Comparison of ENCODE assay signal across 34 cellular contexts in the genomic region with DNA sequence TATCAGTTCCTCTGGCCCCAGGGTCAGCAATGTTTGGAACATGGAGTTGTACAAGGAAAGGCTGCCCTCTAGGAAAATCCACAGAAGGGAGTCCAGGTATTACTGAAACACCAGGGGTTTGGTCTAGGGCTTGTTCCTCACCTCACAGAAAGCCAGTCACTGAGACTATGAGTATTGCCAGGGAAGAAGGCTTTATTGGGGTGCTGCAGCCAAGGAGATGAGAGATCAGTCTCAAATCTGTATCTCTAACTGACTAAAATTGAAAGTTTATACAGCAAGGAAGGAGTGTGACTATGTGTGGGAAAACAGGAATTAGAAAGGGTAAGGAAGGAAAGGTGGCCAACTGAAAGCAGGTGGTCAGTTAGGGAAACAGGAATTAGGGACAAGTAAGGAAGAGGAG.
"Had no signal": no experiment of that assay in that cellular context is flagged by ENCODE, and none has a peak within 500 bp of the region (broad histone marks: within the 10 kb centered on the region; RNA-seq: fewer than 3 reads in every experiment).

No MANE protein-coding gene starts in this region.

- H3K36me3 ChIP-seq: WERI-Rb-1 had no signal

- H3K4me1 Mint-ChIP-seq: activated B cell treated with CpG ODN at 0.5 μM for 24 hours; activated CD4-positive, alpha-beta memory T cell treated with anti-CD3 and anti-CD28 coated beads, Interleukin-2, amount 10 ng/mL, durations not matched to agents 7 days and 5 days; activated CD4-positive, alpha-beta T cell treated with anti-CD3 and anti-CD28 coated beads for 36 hours; activated CD4-positive, alpha-beta T cell treated with anti-CD3 and anti-CD28 coated beads, Interleukin-2, amount 10 ng/mL, durations not matched to agents 24 days and 14 days; activated CD4-positive, alpha-beta T cell treated with anti-CD3 and anti-CD28 coated beads, Interleukin-2, amount 10 ng/mL, durations not matched to agents 7 days and 5 days; activated CD8-positive, alpha-beta memory T cell treated with anti-CD3 and anti-CD28 coated beads, Interleukin-2, amount 10 ng/mL, durations not matched to agents 7 days and 5 days; T-cell; T-helper 17 cell; WTC11 had no signal

- ATAC-seq: activated CD4-positive, alpha-beta T cell treated with anti-CD3 and anti-CD28 coated beads for 36 hours; activated CD4-positive, CD25-positive, alpha-beta regulatory T cell treated with anti-CD3 and anti-CD28 coated beads, Interleukin-2, amount 50 U/mL, for 24 hours; activated CD8-positive, alpha-beta memory T cell treated with anti-CD3 and anti-CD28 coated beads, Interleukin-2, amount 10 ng/mL, durations not matched to agents 7 days and 5 days; activated CD8-positive, alpha-beta T cell treated with anti-CD3 and anti-CD28 coated beads for 36 hours; activated CD8-positive, alpha-beta T cell treated with anti-CD3 and anti-CD28 coated beads, Interleukin-2, amount 10 ng/mL, durations not matched to agents 7 days and 5 days; T-cell; T-helper 17 cell; WTC11 had no signal

- H3K27me3 Mint-ChIP-seq: activated B cell treated with CpG ODN at 0.5 μM for 24 hours; activated CD4-positive, alpha-beta memory T cell treated with anti-CD3 and anti-CD28 coated beads for 36 hours; activated CD4-positive, alpha-beta memory T cell treated with anti-CD3 and anti-CD28 coated beads, Interleukin-2, amount 10 ng/mL, durations not matched to agents 7 days and 5 days; activated CD4-positive, alpha-beta T cell treated with anti-CD3 and anti-CD28 coated beads, Interleukin-2, amount 10 ng/mL, durations not matched to agents 24 days and 14 days; activated CD4-positive, alpha-beta T cell treated with anti-CD3 and anti-CD28 coated beads, Interleukin-2, amount 10 ng/mL, durations not matched to agents 7 days and 5 days; activated CD8-positive, alpha-beta memory T cell treated with anti-CD3 and anti-CD28 coated beads, Interleukin-2, amount 10 ng/mL, durations not matched to agents 7 days and 5 days; T-helper 17 cell had no signal

- H3K27ac ChIP-seq: VCaP, WERI-Rb-1 had no signal

- H3K36me3 Mint-ChIP-seq: activated CD4-positive, alpha-beta memory T cell treated with anti-CD3 and anti-CD28 coated beads for 36 hours; activated CD8-positive, alpha-beta memory T cell treated with anti-CD3 and anti-CD28 coated beads, Interleukin-2, amount 10 ng/mL, durations not matched to agents 7 days and 5 days had no signal

- DNase-seq: activated B cell treated with CpG ODN at 0.5 μM for 24 hours; activated CD4-positive, alpha-beta memory T cell treated with anti-CD3 and anti-CD28 coated beads for 36 hours; activated CD4-positive, alpha-beta memory T cell treated with anti-CD3 and anti-CD28 coated beads, Interleukin-2, amount 10 ng/mL, durations not matched to agents 7 days and 5 days; activated CD4-positive, alpha-beta T cell treated with anti-CD3 and anti-CD28 coated beads for 1 hour; activated CD4-positive, alpha-beta T cell treated with anti-CD3 and anti-CD28 coated beads for 36 hours; activated CD4-positive, alpha-beta T cell treated with anti-CD3 and anti-CD28 coated beads for 4 hours; activated CD4-positive, alpha-beta T cell treated with anti-CD3 and anti-CD28 coated beads for 48 hours; activated CD4-positive, alpha-beta T cell treated with anti-CD3 and anti-CD28 coated beads, Interleukin-2, amount 10 ng/mL, durations not matched to agents 24 days and 14 days; activated CD4-positive, alpha-beta T cell treated with anti-CD3 and anti-CD28 coated beads, Interleukin-2, amount 10 ng/mL, durations not matched to agents 7 days and 5 days; activated CD4-positive, alpha-beta T cell treated with anti-CD3 and anti-CD28 coated beads, Interleukin-2, amount 50 U/mL, for 1 hour; activated CD4-positive, alpha-beta T cell treated with anti-CD3 and anti-CD28 coated beads, Interleukin-2, amount 50 U/mL, for 4 hours; activated CD4-positive, alpha-beta T cell treated with anti-CD3 and anti-CD28 coated beads, Interleukin-2, amount 50 U/mL, for 48 hours; activated CD4-positive, CD25-positive, alpha-beta regulatory T cell; activated CD4-positive, CD25-positive, alpha-beta regulatory T cell treated with anti-CD3 and anti-CD28 coated beads, Interleukin-2, amount 50 U/mL, for 72 hours; activated CD8-positive, alpha-beta memory T cell treated with anti-CD3 and anti-CD28 coated beads for 24 hours; activated CD8-positive, alpha-beta memory T cell treated with anti-CD3 and anti-CD28 coated beads, Interleukin-2, amount 10 ng/mL, durations not matched to agents 7 days and 5 days; activated CD8-positive, alpha-beta memory T cell treated with anti-CD3 and anti-CD28 coated beads, Interleukin-2, amount 50 U/mL, for 4 hours; activated CD8-positive, alpha-beta memory T cell treated with anti-CD3 and anti-CD28 coated beads, Interleukin-2, amount 50 U/mL, for 48 hours; activated CD8-positive, alpha-beta T cell treated with anti-CD3 and anti-CD28 coated beads for 36 hours; activated CD8-positive, alpha-beta T cell treated with anti-CD3 and anti-CD28 coated beads, Interleukin-2, amount 10 ng/mL, durations not matched to agents 7 days and 5 days; activated T-cell treated with anti-CD3 and anti-CD28 coated beads for 4 hours; T-cell; T-helper 1 cell; T-helper 17 cell; T-helper 2 cell; T-helper 9 cell; T1000; WERI-Rb-1 had no signal

- FAIRE-seq: TTC549 had no signal

- H3K27ac Mint-ChIP-seq: activated B cell treated with CpG ODN at 0.5 μM for 24 hours; activated CD4-positive, alpha-beta memory T cell treated with anti-CD3 and anti-CD28 coated beads for 36 hours; activated CD4-positive, alpha-beta memory T cell treated with anti-CD3 and anti-CD28 coated beads, Interleukin-2, amount 10 ng/mL, durations not matched to agents 7 days and 5 days; activated CD4-positive, alpha-beta T cell treated with anti-CD3 and anti-CD28 coated beads for 36 hours; activated CD4-positive, alpha-beta T cell treated with anti-CD3 and anti-CD28 coated beads, Interleukin-2, amount 10 ng/mL, durations not matched to agents 24 days and 14 days; activated CD4-positive, alpha-beta T cell treated with anti-CD3 and anti-CD28 coated beads, Interleukin-2, amount 10 ng/mL, durations not matched to agents 7 days and 5 days; activated CD8-positive, alpha-beta memory T cell treated with anti-CD3 and anti-CD28 coated beads, Interleukin-2, amount 10 ng/mL, durations not matched to agents 7 days and 5 days; activated CD8-positive, alpha-beta T cell treated with anti-CD3 and anti-CD28 coated beads for 36 hours; activated CD8-positive, alpha-beta T cell treated with anti-CD3 and anti-CD28 coated beads, Interleukin-2, amount 10 ng/mL, durations not matched to agents 7 days and 5 days; T-cell; T-helper 1 cell treated with Interleukin-12 subunit alpha and Interleukin-12 subunit beta and Interleukin-4 antibody, amounts not matched to agents 30 μg/mL and 1 μg/mL, for 36 hours; T-helper 17 cell; T-helper 2 cell treated with Interferon-gamma antibody and Interleukin-4, amounts not matched to agents 5 μg/mL and 100 μg/mL, for 36 hours; WTC11 had no signal

- H3K4me3 Mint-ChIP-seq: activated B cell treated with CpG ODN at 0.5 μM for 24 hours; activated CD4-positive, alpha-beta memory T cell treated with anti-CD3 and anti-CD28 coated beads for 36 hours; activated CD4-positive, alpha-beta memory T cell treated with anti-CD3 and anti-CD28 coated beads, Interleukin-2, amount 10 ng/mL, durations not matched to agents 7 days and 5 days; activated CD4-positive, alpha-beta T cell treated with anti-CD3 and anti-CD28 coated beads for 36 hours; activated CD4-positive, alpha-beta T cell treated with anti-CD3 and anti-CD28 coated beads, Interleukin-2, amount 10 ng/mL, durations not matched to agents 24 days and 14 days; activated CD4-positive, alpha-beta T cell treated with anti-CD3 and anti-CD28 coated beads, Interleukin-2, amount 10 ng/mL, durations not matched to agents 7 days and 5 days; activated CD8-positive, alpha-beta memory T cell treated with anti-CD3 and anti-CD28 coated beads, Interleukin-2, amount 10 ng/mL, durations not matched to agents 7 days and 5 days; activated CD8-positive, alpha-beta T cell treated with anti-CD3 and anti-CD28 coated beads for 36 hours; activated CD8-positive, alpha-beta T cell treated with anti-CD3 and anti-CD28 coated beads, Interleukin-2, amount 10 ng/mL, durations not matched to agents 7 days and 5 days; T-cell; T-helper 1 cell treated with Interleukin-12 subunit alpha and Interleukin-12 subunit beta and Interleukin-4 antibody, amounts not matched to agents 30 μg/mL and 1 μg/mL, for 36 hours; T-helper 17 cell; T-helper 2 cell treated with Interferon-gamma antibody and Interleukin-4, amounts not matched to agents 5 μg/mL and 100 μg/mL, for 36 hours; WTC11 had no signal
